Comparison of ENCODE assay signal across 11 cellular contexts in genomic region chr1:30763654-30764248, GRCh38. TPM values are rescaled to one million over a fixed set of nuclear protein-coding genes. Genes with fewer than 3 reads are reported as not detected.
A peak's percentile ranks its signal among the peaks of the same experiment; 100 is the strongest.
DNase-seq lines count a peak whose midpoint lies in the region; ATAC-seq, FAIRE-seq and TF ChIP-seq lines count a peak whose summit lies in the region.
"Had no signal": no experiment of that assay in that cellular context is flagged by ENCODE, and none has a peak within 500 bp of the region (broad histone marks: within the 10 kb centered on the region; RNA-seq: fewer than 3 reads in every experiment).

No MANE protein-coding gene starts in this region.

- H3K27me3 ChIP-seq in stomach = peaks cover 0 to 3% (median 0%) of the 10 kb centered on the region in 3 donors
- peaks cover 9% of the 10 kb centered on the region for H3K27me3 ChIP-seq in foreskin keratinocyte

- no peaks in the 10 kb centered on the region for H3K36me3 ChIP-seq in stomach

- POLR2A ChIA-PET in activated naive CD8-positive, alpha-beta T cell treated with anti-CD3 and anti-CD28 coated beads, Interleukin-2, amount 10 ng/mL, durations not matched to agents 7 days and 5 days (lab: Charles Lee) = interaction anchor here (11.5 kb wide), 1 partner anchor 18 kb away, joined by 284 read pairs; no protein-coding TSS in a partner anchor

- no peak overlapping the region for H3K4me3 Mint-ChIP-seq in activated naive CD8-positive, alpha-beta T cell treated with anti-CD3 and anti-CD28 coated beads, Interleukin-2, amount 10 ng/mL, durations not matched to agents 7 days and 5 days

- no peaks in the 10 kb centered on the region for H3K36me3 Mint-ChIP-seq in activated naive CD8-positive, alpha-beta T cell treated with anti-CD3 and anti-CD28 coated beads, Interleukin-2, amount 10 ng/mL, durations not matched to agents 7 days and 5 days

- H3K4me1 Mint-ChIP-seq in activated naive CD8-positive, alpha-beta T cell treated with anti-CD3 and anti-CD28 coated beads, Interleukin-2, amount 10 ng/mL, durations not matched to agents 7 days and 5 days = peaks cover 45% of the 10 kb centered on the region

- FAIRE-seq in H54 (lab: Jason Lieb, UNC) = no peak

- TF ChIP-seq CTCF in stomach (IDR thresholded peaks at IDR 0.05) = no peak
- no peak for TF ChIP-seq CTCF in foreskin keratinocyte (conservative IDR thresholded peaks at IDR 0.05)

- DNase-seq in H54 (ENCODE audit: insufficient read length, low spot score) (peak; percentile 61), left kidney (ENCODE audit: low read depth, low spot score) (peak; percentile 84), stomach (no peak), cerebellar nuclear complex (lab: John Stamatoyannopoulos, UW) (no peak), foreskin keratinocyte (no peak)
- no peak for DNase-seq in activated naive CD8-positive, alpha-beta T cell treated with anti-CD3 and anti-CD28 coated beads, Interleukin-2, amount 10 ng/mL, durations not matched to agents 7 days and 5 days
- DNase-seq: effector memory CD4-positive, alpha-beta T cell; HCEC 1CT had no signal

- H3K4me3 ChIP-seq in stomach = no peak overlapping the region

- H3K27me3 Mint-ChIP-seq in activated naive CD8-positive, alpha-beta T cell treated with anti-CD3 and anti-CD28 coated beads, Interleukin-2, amount 10 ng/mL, durations not matched to agents 7 days and 5 days = no peaks in the 10 kb centered on the region

- TF ChIP-seq POLR2A in H54 (IDR thresholded peaks at IDR 0.05; ENCODE audit: low read depth, low read length) = no peak
- TF ChIP-seq POLR2A in stomach (IDR thresholded peaks at IDR 0.05) = no peak

- H3K9me3 ChIP-seq in stomach = no peaks in the 10 kb centered on the region

- intact Hi-C loops in stomach (cut with DNase I; ENCODE audit: low total_unique reads) = no loop called here

- TF ChIP-seq EP300 in stomach (IDR thresholded peaks at IDR 0.05) = no peak

- H3K4me1 ChIP-seq in stomach (peaks cover 0 to 24% (median 12%) of the 10 kb centered on the region in 4 donors), foreskin keratinocyte (no peaks in the 10 kb centered on the region)

- 55 to 67% (median 61%) methylated on average over 7 to 10 of the region's 10 CpGs for WGBS in stomach, 5 donors

- H3K27ac ChIP-seq in stomach (peak overlapping the region in 3 of 5 donors; percentile 7 to 76 (median 42)), foreskin keratinocyte (no peak overlapping the region)
- H3K27ac ChIP-seq: RWPE1 had no signal

- ATAC-seq in activated naive CD8-positive, alpha-beta T cell treated with anti-CD3 and anti-CD28 coated beads, Interleukin-2, amount 10 ng/mL, durations not matched to agents 7 days and 5 days (ENCODE audit: low read depth) = no peak
- no peak for ATAC-seq in HG03175 (IDR thresholded peaks at IDR 0.05; ENCODE audit: unreplicated experiment)
- ATAC-seq in foreskin keratinocyte = no peak

- H3K27ac Mint-ChIP-seq in activated naive CD8-positive, alpha-beta T cell treated with anti-CD3 and anti-CD28 coated beads, Interleukin-2, amount 10 ng/mL, durations not matched to agents 7 days and 5 days = peak overlapping the region; percentile 30

- H3K9me3 Mint-ChIP-seq in activated naive CD8-positive, alpha-beta T cell treated with anti-CD3 and anti-CD28 coated beads, Interleukin-2, amount 10 ng/mL, durations not matched to agents 7 days and 5 days = no peaks in the 10 kb centered on the region

RNA-seq across cellular contexts. Expression of gene LAPTM5, which starts 6.2 kb away (rescaled TPM):
- 100 to 1,000 TPM; 474 to 485 TPM for total RNA-seq in activated naive CD8-positive, alpha-beta T cell treated with anti-CD3 and anti-CD28 coated beads, Interleukin-2, amount 10 ng/mL, durations not matched to agents 7 days and 5 days
- total RNA-seq in stomach (10 to 100 TPM in 4 of 5 donors, 1 to 10 TPM in 1; 4.6 to 48.4 (median 29.6) TPM), foreskin keratinocyte (not detected in 2 replicates)
- polyA plus RNA-seq in stomach (10 to 100 TPM; 33.1 to 39.9 (median 37.6) TPM), foreskin keratinocyte (0.02 and 0.04 TPM in 2 replicates)

RNA-seq across cellular contexts. Expression of gene MATN1, which starts 40.4 kb away (rescaled TPM):
- under 1 TPM in 1 of 2 experiments, not detected in 1; 0.26 TPM for total RNA-seq in activated naive CD8-positive, alpha-beta T cell treated with anti-CD3 and anti-CD28 coated beads, Interleukin-2, amount 10 ng/mL, durations not matched to agents 7 days and 5 days
- total RNA-seq in stomach (1 to 10 TPM in 1 of 5 donors, not detected in 4; 1.7 TPM), foreskin keratinocyte (0.07 and 0.14 TPM in 2 replicates)
- polyA plus RNA-seq in stomach (not detected), foreskin keratinocyte (0.07 TPM in 1 of 2 replicates, not detected in the other)
- total RNA-seq: lower leg skin had no signal

Comparison
In these comparisons a context has a peak if more than half of its experiments do, and no peak if none do; other contexts are left out.
1. DNase-seq: peak in H54 (single experiment) and left kidney (single experiment); none in activated naive CD8-positive, alpha-beta T cell treated with anti-CD3 and anti-CD28 coated beads, Interleukin-2, amount 10 ng/mL, durations not matched to agents 7 days and 5 days (single experiment), stomach (single experiment), cerebellar nuclear complex (0 of 2) and foreskin keratinocyte (0 of 2).
2. RNA of gene LAPTM5, which starts 6.2 kb away (total RNA-seq): 474 to 485 TPM in activated naive CD8-positive, alpha-beta T cell treated with anti-CD3 and anti-CD28 coated beads, Interleukin-2, amount 10 ng/mL, durations not matched to agents 7 days and 5 days; 4.6 to 48.4 TPM in stomach and not detected in foreskin keratinocyte; every median in the first group is over 4 times any median in the second.